Comparison of ENCODE assay signal across 1 cellular context in genomic region chr15:40308844-40309189, GRCh38.
TF ChIP-seq lines count a peak whose summit lies in the region.

No MANE protein-coding gene starts in this region.

TF ChIP-seq in GM12878, 131 proteins besides CTCF, POLR2A, EP300 and RAD21:
- TF ChIP-seq SIX5 (IDR thresholded peaks at IDR 0.05; ENCODE audit: low read depth, low read length, severe bottlenecking) (no peak), ZBED1 (IDR thresholded peaks at IDR 0.05; ENCODE audit: borderline replicate concordance) (no peak), ZNF207 (IDR thresholded peaks at IDR 0.05; ENCODE audit: borderline replicate concordance) (no peak), SPI1 (IDR thresholded peaks at IDR 0.05; ENCODE audit: borderline replicate concordance, insufficient read depth, low read depth, low read length) (peak; percentile 38; the same call in 1 of the 2 replicates), HDAC2 (IDR thresholded peaks at IDR 0.05) (no peak), PML (IDR thresholded peaks at IDR 0.05; ENCODE audit: low read length) (no peak), HCFC1 (IDR thresholded peaks at IDR 0.05; ENCODE audit: low read length) (no peak)
- TF ChIP-seq, protein P1, sequence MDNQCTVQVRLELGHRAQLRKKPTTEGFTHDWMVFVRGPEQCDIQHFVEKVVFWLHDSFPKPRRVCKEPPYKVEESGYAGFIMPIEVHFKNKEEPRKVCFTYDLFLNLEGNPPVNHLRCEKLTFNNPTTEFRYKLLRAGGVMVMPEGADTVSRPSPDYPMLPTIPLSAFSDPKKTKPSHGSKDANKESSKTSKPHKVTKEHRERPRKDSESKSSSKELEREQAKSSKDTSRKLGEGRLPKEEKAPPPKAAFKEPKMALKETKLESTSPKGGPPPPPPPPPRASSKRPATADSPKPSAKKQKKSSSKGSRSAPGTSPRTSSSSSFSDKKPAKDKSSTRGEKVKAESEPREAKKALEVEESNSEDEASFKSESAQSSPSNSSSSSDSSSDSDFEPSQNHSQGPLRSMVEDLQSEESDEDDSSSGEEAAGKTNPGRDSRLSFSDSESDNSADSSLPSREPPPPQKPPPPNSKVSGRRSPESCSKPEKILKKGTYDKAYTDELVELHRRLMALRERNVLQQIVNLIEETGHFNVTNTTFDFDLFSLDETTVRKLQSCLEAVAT (IDR thresholded peaks at IDR 0.05): no peak
